Comparison of ENCODE assay signal across 8 cellular contexts in the genomic region with DNA sequence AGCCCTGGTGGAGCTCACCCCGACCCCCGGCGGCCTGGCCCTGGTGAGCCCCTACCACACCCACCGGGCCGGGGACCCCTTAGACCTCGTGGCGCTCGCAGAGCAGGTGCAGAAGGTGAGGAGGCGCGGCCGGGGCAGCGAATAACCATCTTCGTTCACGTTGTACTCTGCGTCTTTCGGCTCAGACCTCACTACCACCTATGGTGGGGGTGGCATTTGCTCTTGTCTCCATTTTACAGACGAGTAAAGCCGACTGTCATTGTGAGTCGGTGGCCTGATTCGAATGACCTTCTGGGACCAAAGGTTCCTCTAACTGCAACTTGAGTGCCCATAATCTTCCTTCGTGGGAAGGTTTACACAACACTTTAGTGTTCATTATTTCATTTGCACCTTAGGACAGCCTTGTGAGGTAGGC. TPM values are rescaled to one million over a fixed set of nuclear protein-coding genes. Genes with fewer than 3 reads are reported as not detected.
DNase-seq lines count a peak whose midpoint lies in the region; ATAC-seq, FAIRE-seq and TF ChIP-seq lines count a peak whose summit lies in the region.

No MANE protein-coding gene starts in this region.

- H3K36me3 ChIP-seq in BLaER1 = peaks cover 33% of the 10 kb centered on the region
- H3K36me3 ChIP-seq in adipocyte (ENCODE audit: control insufficient read depth, insufficient read depth, low read length, severe bottlenecking) = no peaks in the 10 kb centered on the region
- H3K36me3 ChIP-seq in kidney (ENCODE audit: control insufficient read depth in 1 of 2, insufficient read depth in 2 of 2, low read length in 2 of 2) = no peaks in the 10 kb centered on the region
- no peaks in the 10 kb centered on the region for H3K36me3 ChIP-seq in testis (ENCODE audit: low read depth, missing control alignments)

- no peaks in the 10 kb centered on the region for H3K9me3 ChIP-seq in BLaER1
- no peaks in the 10 kb centered on the region for H3K9me3 ChIP-seq in adipocyte (ENCODE audit: control insufficient read depth, low read length)
- H3K9me3 ChIP-seq in kidney (ENCODE audit: control insufficient read depth in 1 of 2, low read length in 2 of 2) = no peaks in the 10 kb centered on the region
- H3K9me3 ChIP-seq in testis = no peaks in the 10 kb centered on the region

- H3K4me3 ChIP-seq in BLaER1 (peak overlapping the region; percentile 98), adipocyte (ENCODE audit: low read length) (peak overlapping the region; percentile 88), kidney (ENCODE audit: low read length in 2 of 2) (peak overlapping the region; percentile 89), testis (peak overlapping the region; percentile 90 to 94)

- WGBS in testis, 2 donors = 0% methylated on average over 17 to 20 of the region's 21 CpGs

- DNase-seq in adipocyte (ENCODE audit: low read depth) (no peak), kidney (no peak), testis (no peak), ecto neural progenitor cell (ENCODE audit: low spot score) (no peak), AG08396 (ENCODE audit: low spot score) (no peak)

- H3K9ac ChIP-seq in BLaER1 = peak overlapping the region; percentile 94
- H3K9ac ChIP-seq in adipocyte (ENCODE audit: low read length) = peak overlapping the region; percentile 96
- peak overlapping the region; percentile 81 to 87 for H3K9ac ChIP-seq in kidney (ENCODE audit: low read length in 2 of 2)

- TF ChIP-seq CTCF in kidney (IDR thresholded peaks at IDR 0.05; ENCODE audit: borderline replicate concordance, extremely low read depth, insufficient read depth) (no peak), testis (IDR thresholded peaks at IDR 0.05) (no peak)

- intact Hi-C loops in kidney (cut with DNase I) (no loop called here), testis (cut with DNase I; ENCODE audit: low total_unique reads) (no loop called here)

- peak overlapping the region; percentile 95 for H3K4me2 ChIP-seq in BLaER1

- H3K27ac ChIP-seq in BLaER1 (peak overlapping the region; percentile 85), kidney (ENCODE audit: low read depth in 2 of 2, low read length in 2 of 2) (peak overlapping the region; percentile 73 to 74), testis (peak overlapping the region; percentile 79 to 91)

- H3K4me1 ChIP-seq in BLaER1 (peaks cover 47% of the 10 kb centered on the region), adipocyte (ENCODE audit: control insufficient read depth, insufficient read depth, low read length) (peaks cover 16% of the 10 kb centered on the region), kidney (ENCODE audit: control insufficient read depth in 1 of 2, insufficient read depth in 1 of 2, low read depth in 1 of 2, low read length in 2 of 2) (peaks cover 0 to 8% of the 10 kb centered on the region in 2 donors), testis (peaks cover 13% of the 10 kb centered on the region)

- peaks cover 40% of the 10 kb centered on the region for H4K20me1 ChIP-seq in BLaER1

- FAIRE-seq in kidney (lab: Jason Lieb, UNC) = no peak

- no peaks in the 10 kb centered on the region for H3K27me3 ChIP-seq in BLaER1
- no peaks in the 10 kb centered on the region for H3K27me3 ChIP-seq in adipocyte (replicated peaks; ENCODE audit: control insufficient read depth, insufficient read depth, low read length)
- H3K27me3 ChIP-seq in testis = no peaks in the 10 kb centered on the region

- no peak for TF ChIP-seq POLR2A in testis (IDR thresholded peaks at IDR 0.05)

- ATAC-seq in GM19397 (IDR thresholded peaks at IDR 0.05; ENCODE audit: unreplicated experiment) (peak; percentile 30), HG03520 (IDR thresholded peaks at IDR 0.05; ENCODE audit: unreplicated experiment) (peak; percentile 6)

RNA-seq across cellular contexts. Expression of gene C1orf50, which starts 0.5 kb away (rescaled TPM):
- total RNA-seq in kidney (7.5 TPM), testis (10 to 100 TPM in 1 of 2 donors, 1 to 10 TPM in 1; 9.4 to 10.2 TPM)
- polyA plus RNA-seq in kidney (ENCODE audit: insufficient read depth, low read depth, low replicate concordance) (14.6 TPM), testis (ENCODE audit: insufficient read depth, low read depth, low replicate concordance) (21.8 TPM)

RNA-seq across cellular contexts. Expression of gene P3H1, which starts 0.7 kb away (rescaled TPM):
- total RNA-seq in kidney = 29.7 TPM
- polyA plus RNA-seq in kidney (ENCODE audit: insufficient read depth, low read depth, low replicate concordance) = 19.0 TPM
- total RNA-seq in testis = 10 to 100 TPM; 66.1 to 73.8 TPM
- 60.8 TPM for polyA plus RNA-seq in testis (ENCODE audit: insufficient read depth, low read depth, low replicate concordance)

RNA-seq across cellular contexts. Expression of gene TMEM269, which starts 17.3 kb away (rescaled TPM):
- total RNA-seq in kidney (0.22 TPM), testis (1 to 10 TPM in 1 of 2 donors, under 1 TPM in 1; 0.68 to 1.6 TPM)
- polyA plus RNA-seq in kidney (ENCODE audit: insufficient read depth, low read depth, low replicate concordance) (not detected), testis (ENCODE audit: insufficient read depth, low read depth, low replicate concordance) (3.5 TPM)

RNA-seq across cellular contexts. Expression of gene CLDN19, which starts 27.5 kb away (rescaled TPM):
- total RNA-seq in kidney (23.2 TPM), testis (under 1 TPM; 0.19 to 0.24 TPM)
- polyA plus RNA-seq in kidney (ENCODE audit: insufficient read depth, low read depth, low replicate concordance) (42.5 TPM), testis (ENCODE audit: insufficient read depth, low read depth, low replicate concordance) (0.12 TPM)

RNA-seq across cellular contexts. Expression of gene ERMAP, which starts 49.4 kb away (rescaled TPM):
- total RNA-seq in kidney = 13.3 TPM
- 5.4 TPM for polyA plus RNA-seq in kidney (ENCODE audit: insufficient read depth, low read depth, low replicate concordance)
- total RNA-seq in testis = 10 to 100 TPM; 10.6 to 14.0 TPM
- polyA plus RNA-seq in testis (ENCODE audit: insufficient read depth, low read depth, low replicate concordance) = 11.7 TPM
